Comparison of ENCODE assay signal across 20 cellular contexts in the genomic region with DNA sequence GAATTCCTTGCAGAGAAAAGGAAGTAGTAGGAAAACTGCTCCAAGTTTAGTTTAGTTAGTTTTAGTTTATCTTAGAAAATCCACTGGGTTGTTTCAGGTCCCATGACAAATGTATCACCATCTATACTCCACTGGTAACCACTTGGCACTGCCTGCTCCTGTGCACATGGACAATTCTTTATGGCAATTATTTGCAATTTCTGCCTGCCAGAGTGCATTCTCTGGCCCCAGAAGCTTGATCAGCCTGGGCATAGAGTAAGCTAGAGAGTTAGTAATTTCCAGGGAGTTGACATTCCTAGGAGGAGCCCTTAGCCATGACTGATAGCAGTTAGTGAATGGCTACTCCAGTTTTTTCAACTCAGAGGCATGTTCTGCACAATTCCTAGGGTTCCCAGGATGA.
"Had no signal": no experiment of that assay in that cellular context is flagged by ENCODE, and none has a peak within 500 bp of the region (broad histone marks: within the 10 kb centered on the region; RNA-seq: fewer than 3 reads in every experiment).

No MANE protein-coding gene starts in this region.

- H3K36me3 ChIP-seq: gastrocnemius medialis, sigmoid colon, stomach had no signal

- H3K4me1 ChIP-seq: gastrocnemius medialis, parathyroid adenoma, psoas muscle, sigmoid colon, stomach had no signal

- H3K4me3 ChIP-seq: coronary artery, gastrocnemius medialis, lung, psoas muscle, sigmoid colon, stomach had no signal

- H3K27me3 ChIP-seq: gastrocnemius medialis, sigmoid colon, stomach had no signal

- H3K9me3 ChIP-seq: gastrocnemius medialis, psoas muscle, sigmoid colon, stomach had no signal

- DNase-seq: effector CD4-positive, alpha-beta T cell; endodermal cell; erythroblast; gastrocnemius medialis; islet precursor cell; left cardiac atrium; left ventricle myocardium superior; mesenchymal stem cell; midbrain; naive B cell; occipital lobe; psoas muscle; sigmoid colon; small intestine; stimulated activated CD4-positive, alpha-beta T cell treated with anti-CD3 and anti-CD28 coated beads, Interleukin-12 subunit alpha, Interleukin-12 subunit beta, amount 100 ng/mL, for 4 hours; stimulated activated naive CD4-positive, alpha-beta T cell; stomach had no signal

- H3K27ac ChIP-seq: coronary artery, gastrocnemius medialis, parathyroid adenoma, psoas muscle, sigmoid colon, stomach had no signal

- H3K9ac ChIP-seq: parathyroid adenoma had no signal
